Comparison of ENCODE assay signal across 8 cellular contexts in genomic region chr5:163915481-163915961, GRCh38.
DNase-seq lines count a peak whose midpoint lies in the region; ATAC-seq, FAIRE-seq and TF ChIP-seq lines count a peak whose summit lies in the region.

No MANE protein-coding gene starts in this region.

- H3K4me1 ChIP-seq in left ventricle myocardium inferior = no peaks in the 10 kb centered on the region

- no peaks in the 10 kb centered on the region for H3K27me3 ChIP-seq in left ventricle myocardium inferior (ENCODE audit: low read depth)
- peaks cover 0 to 4% (median 0%) of the 10 kb centered on the region in 45 donors for H3K27me3 ChIP-seq in dorsolateral prefrontal cortex

- H3K27ac ChIP-seq in left ventricle myocardium inferior (replicated peaks) = no peak overlapping the region
- peak overlapping the region in 11 of 59 donors; percentile 3 to 50 (median 42) for H3K27ac ChIP-seq in dorsolateral prefrontal cortex

- DNase-seq in Right ventricle myocardium inferior (ENCODE audit: missing footprints) (no peak), left ventricle myocardium inferior (no peak), NCI-H748 (lab: John Stamatoyannopoulos, UW; ENCODE audit: unreplicated experiment) (peak; percentile 96), fibroblast of villous mesenchyme (ENCODE audit: low read depth) (peak; percentile 36), urothelium cell line (ENCODE audit: low spot score) (peak; percentile 8), dorsolateral prefrontal cortex (no peak)
- no peak for DNase-seq in activated T-helper 1 cell treated with anti-CD3 and anti-CD28 coated beads, Interleukin-12 subunit alpha, Interleukin-12 subunit beta, Interleukin-2, Interleukin-4 antibody, amounts not matched to agents 30 ng/mL and 10 ng/mL and 1 ng/mL, durations not matched to agents 14 hours and 24 hours and 36 hours (ENCODE audit: low spot score)

- no peaks in the 10 kb centered on the region for H3K27me3 Mint-ChIP-seq in activated T-helper 1 cell treated with anti-CD3 and anti-CD28 coated beads, Interleukin-12 subunit alpha, Interleukin-12 subunit beta, Interleukin-2, Interleukin-4 antibody, amounts not matched to agents 30 ng/mL and 10 ng/mL and 1 ng/mL, durations not matched to agents 14 hours and 24 hours and 36 hours (ENCODE audit: insufficient read depth)

- H3K27ac Mint-ChIP-seq in activated T-helper 1 cell treated with anti-CD3 and anti-CD28 coated beads, Interleukin-12 subunit alpha, Interleukin-12 subunit beta, Interleukin-2, Interleukin-4 antibody, amounts not matched to agents 30 ng/mL and 10 ng/mL and 1 ng/mL, durations not matched to agents 14 hours and 24 hours and 36 hours = no peak overlapping the region

- H3K36me3 Mint-ChIP-seq in activated T-helper 1 cell treated with anti-CD3 and anti-CD28 coated beads, Interleukin-12 subunit alpha, Interleukin-12 subunit beta, Interleukin-2, Interleukin-4 antibody, amounts not matched to agents 30 ng/mL and 10 ng/mL and 1 ng/mL, durations not matched to agents 14 hours and 24 hours and 36 hours (ENCODE audit: low read depth) = no peaks in the 10 kb centered on the region

- H3K9me3 Mint-ChIP-seq in activated T-helper 1 cell treated with anti-CD3 and anti-CD28 coated beads, Interleukin-12 subunit alpha, Interleukin-12 subunit beta, Interleukin-2, Interleukin-4 antibody, amounts not matched to agents 30 ng/mL and 10 ng/mL and 1 ng/mL, durations not matched to agents 14 hours and 24 hours and 36 hours = peaks cover 15% of the 10 kb centered on the region

- FAIRE-seq in urothelium cell line (lab: Jason Lieb, UNC) = no peak

- intact Hi-C loops in Right ventricle myocardium inferior (cut with DNase I) = no loop called here
- intact Hi-C loops in left ventricle myocardium inferior (cut with micrococcal nuclease) = no loop called here
- intact Hi-C loops in dorsolateral prefrontal cortex (cut with DNase I) = no loop called here
- intact Hi-C loops in activated T-helper 1 cell treated with anti-CD3 and anti-CD28 coated beads, Interleukin-12 subunit alpha, Interleukin-12 subunit beta, Interleukin-2, Interleukin-4 antibody, amounts not matched to agents 30 ng/mL and 10 ng/mL and 1 ng/mL, durations not matched to agents 14 hours and 24 hours and 36 hours (cut with micrococcal nuclease) = no loop called here

- peaks cover under 1% of the 10 kb centered on the region for H3K9me3 ChIP-seq in left ventricle myocardium inferior (replicated peaks)

- TF ChIP-seq CTCF in left ventricle myocardium inferior (IDR thresholded peaks at IDR 0.05; ENCODE audit: borderline replicate concordance) (no peak), fibroblast of villous mesenchyme (IDR thresholded peaks at IDR 0.05; ENCODE audit: insufficient read depth, low read depth, low read length) (no peak), dorsolateral prefrontal cortex (IDR thresholded peaks at IDR 0.05 in 54 of 56, conservative IDR thresholded peaks at IDR 0.05 in 2 of 56; ENCODE audit: low read depth in 1 of 56, partially characterized antibody in 56 of 56) (no peak)

- no peaks in the 10 kb centered on the region for H3K4me1 Mint-ChIP-seq in activated T-helper 1 cell treated with anti-CD3 and anti-CD28 coated beads, Interleukin-12 subunit alpha, Interleukin-12 subunit beta, Interleukin-2, Interleukin-4 antibody, amounts not matched to agents 30 ng/mL and 10 ng/mL and 1 ng/mL, durations not matched to agents 14 hours and 24 hours and 36 hours (ENCODE audit: low read depth)

- H3K4me3 ChIP-seq in left ventricle myocardium inferior (no peak overlapping the region), fibroblast of villous mesenchyme (ENCODE audit: low read depth, low read length) (no peak overlapping the region), dorsolateral prefrontal cortex (no peak overlapping the region)

- ATAC-seq in Right ventricle myocardium inferior (peak; percentile 23), HG02943 (IDR thresholded peaks at IDR 0.05; ENCODE audit: low read depth, unreplicated experiment) (peak; percentile 77)

- H3K36me3 ChIP-seq in left ventricle myocardium inferior = no peaks in the 10 kb centered on the region

- no peak overlapping the region for H3K4me3 Mint-ChIP-seq in activated T-helper 1 cell treated with anti-CD3 and anti-CD28 coated beads, Interleukin-12 subunit alpha, Interleukin-12 subunit beta, Interleukin-2, Interleukin-4 antibody, amounts not matched to agents 30 ng/mL and 10 ng/mL and 1 ng/mL, durations not matched to agents 14 hours and 24 hours and 36 hours

Comparison
In these comparisons a context has a peak if more than half of its experiments do, and no peak if none do; other contexts are left out.
1. DNase-seq: peak in NCI-H748 (single experiment), fibroblast of villous mesenchyme (single experiment) and urothelium cell line (single experiment); none in Right ventricle myocardium inferior (single experiment), left ventricle myocardium inferior (single experiment), dorsolateral prefrontal cortex (0 of 10) and activated T-helper 1 cell treated with anti-CD3 and anti-CD28 coated beads, Interleukin-12 subunit alpha, Interleukin-12 subunit beta, Interleukin-2, Interleukin-4 antibody, amounts not matched to agents 30 ng/mL and 10 ng/mL and 1 ng/mL, durations not matched to agents 14 hours and 24 hours and 36 hours (single experiment).